1 cellular context compared by ENCODE assay signal in the genomic region with DNA sequence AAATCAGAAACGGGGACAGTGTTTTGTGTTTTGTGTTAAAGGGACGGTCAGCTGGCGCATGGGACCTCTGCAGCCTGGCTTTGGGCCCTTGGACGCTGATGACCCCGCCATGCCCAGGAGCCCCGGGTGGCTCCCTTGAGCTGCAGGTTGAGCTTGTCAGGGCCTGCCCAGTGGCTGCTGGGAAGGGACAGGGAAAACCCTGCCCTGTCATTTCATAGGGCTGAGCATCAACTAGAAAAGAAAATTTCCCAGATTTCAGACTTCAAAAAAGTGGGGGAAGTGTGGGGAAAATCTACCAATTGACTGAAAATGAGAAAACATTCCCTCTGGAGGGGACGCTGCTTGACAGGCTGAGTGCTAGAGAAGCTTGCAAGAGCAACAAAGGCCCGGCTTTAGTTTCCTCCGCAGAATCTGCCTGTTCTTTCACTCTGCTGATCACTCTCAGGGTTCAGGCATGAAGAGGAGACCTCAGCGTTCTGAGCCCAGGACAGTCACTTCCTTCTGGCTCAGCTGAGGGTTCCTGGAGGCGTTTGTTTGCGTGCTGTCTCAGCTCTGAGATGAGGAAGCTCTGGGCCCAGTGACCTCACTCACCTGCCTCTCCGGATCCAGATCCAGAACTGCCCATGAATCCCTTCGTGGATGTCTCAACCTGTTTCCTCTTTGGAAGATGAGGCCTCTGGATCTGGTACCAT.
TF ChIP-seq lines count a peak whose summit lies in the region.

No MANE protein-coding gene starts in this region.

TF ChIP-seq in GM23338, 12 proteins besides CTCF, POLR2A, EP300 and RAD21 (continued from another document):
- TF ChIP-seq, protein P1, sequence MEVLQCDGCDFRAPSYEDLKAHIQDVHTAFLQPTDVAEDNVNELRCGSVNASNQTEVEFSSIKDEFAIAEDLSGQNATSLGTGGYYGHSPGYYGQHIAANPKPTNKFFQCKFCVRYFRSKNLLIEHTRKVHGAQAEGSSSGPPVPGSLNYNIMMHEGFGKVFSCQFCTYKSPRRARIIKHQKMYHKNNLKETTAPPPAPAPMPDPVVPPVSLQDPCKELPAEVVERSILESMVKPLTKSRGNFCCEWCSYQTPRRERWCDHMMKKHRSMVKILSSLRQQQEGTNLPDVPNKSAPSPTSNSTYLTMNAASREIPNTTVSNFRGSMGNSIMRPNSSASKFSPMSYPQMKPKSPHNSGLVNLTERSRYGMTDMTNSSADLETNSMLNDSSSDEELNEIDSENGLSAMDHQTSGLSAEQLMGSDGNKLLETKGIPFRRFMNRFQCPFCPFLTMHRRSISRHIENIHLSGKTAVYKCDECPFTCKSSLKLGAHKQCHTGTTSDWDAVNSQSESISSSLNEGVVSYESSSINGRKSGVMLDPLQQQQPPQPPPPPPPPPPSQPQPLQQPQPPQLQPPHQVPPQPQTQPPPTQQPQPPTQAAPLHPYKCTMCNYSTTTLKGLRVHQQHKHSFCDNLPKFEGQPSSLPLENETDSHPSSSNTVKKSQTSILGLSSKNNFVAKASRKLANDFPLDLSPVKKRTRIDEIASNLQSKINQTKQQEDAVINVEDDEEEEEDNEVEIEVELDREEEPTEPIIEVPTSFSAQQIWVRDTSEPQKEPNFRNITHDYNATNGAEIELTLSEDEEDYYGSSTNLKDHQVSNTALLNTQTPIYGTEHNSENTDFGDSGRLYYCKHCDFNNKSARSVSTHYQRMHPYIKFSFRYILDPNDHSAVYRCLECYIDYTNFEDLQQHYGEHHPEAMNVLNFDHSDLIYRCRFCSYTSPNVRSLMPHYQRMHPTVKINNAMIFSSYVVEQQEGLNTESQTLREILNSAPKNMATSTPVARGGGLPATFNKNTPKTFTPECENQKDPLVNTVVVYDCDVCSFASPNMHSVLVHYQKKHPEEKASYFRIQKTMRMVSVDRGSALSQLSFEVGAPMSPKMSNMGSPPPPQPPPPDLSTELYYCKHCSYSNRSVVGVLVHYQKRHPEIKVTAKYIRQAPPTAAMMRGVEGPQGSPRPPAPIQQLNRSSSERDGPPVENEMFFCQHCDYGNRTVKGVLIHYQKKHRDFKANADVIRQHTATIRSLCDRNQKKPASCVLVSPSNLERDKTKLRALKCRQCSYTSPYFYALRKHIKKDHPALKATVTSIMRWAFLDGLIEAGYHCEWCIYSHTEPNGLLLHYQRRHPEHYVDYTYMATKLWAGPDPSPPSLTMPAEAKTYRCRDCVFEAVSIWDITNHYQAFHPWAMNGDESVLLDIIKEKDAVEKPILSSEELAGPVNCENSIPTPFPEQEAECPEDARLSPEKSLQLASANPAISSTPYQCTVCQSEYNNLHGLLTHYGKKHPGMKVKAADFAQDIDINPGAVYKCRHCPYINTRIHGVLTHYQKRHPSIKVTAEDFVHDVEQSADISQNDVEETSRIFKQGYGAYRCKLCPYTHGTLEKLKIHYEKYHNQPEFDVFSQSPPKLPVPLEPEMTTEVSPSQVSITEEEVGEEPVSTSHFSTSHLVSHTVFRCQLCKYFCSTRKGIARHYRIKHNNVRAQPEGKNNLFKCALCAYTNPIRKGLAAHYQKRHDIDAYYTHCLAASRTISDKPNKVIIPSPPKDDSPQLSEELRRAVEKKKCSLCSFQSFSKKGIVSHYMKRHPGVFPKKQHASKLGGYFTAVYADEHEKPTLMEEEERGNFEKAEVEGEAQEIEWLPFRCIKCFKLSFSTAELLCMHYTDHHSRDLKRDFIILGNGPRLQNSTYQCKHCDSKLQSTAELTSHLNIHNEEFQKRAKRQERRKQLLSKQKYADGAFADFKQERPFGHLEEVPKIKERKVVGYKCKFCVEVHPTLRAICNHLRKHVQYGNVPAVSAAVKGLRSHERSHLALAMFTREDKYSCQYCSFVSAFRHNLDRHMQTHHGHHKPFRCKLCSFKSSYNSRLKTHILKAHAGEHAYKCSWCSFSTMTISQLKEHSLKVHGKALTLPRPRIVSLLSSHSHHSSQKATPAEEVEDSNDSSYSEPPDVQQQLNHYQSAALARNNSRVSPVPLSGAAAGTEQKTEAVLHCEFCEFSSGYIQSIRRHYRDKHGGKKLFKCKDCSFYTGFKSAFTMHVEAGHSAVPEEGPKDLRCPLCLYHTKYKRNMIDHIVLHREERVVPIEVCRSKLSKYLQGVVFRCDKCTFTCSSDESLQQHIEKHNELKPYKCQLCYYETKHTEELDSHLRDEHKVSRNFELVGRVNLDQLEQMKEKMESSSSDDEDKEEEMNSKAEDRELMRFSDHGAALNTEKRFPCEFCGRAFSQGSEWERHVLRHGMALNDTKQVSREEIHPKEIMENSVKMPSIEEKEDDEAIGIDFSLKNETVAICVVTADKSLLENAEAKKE (CRISPR knock-in tag; IDR thresholded peaks at IDR 0.05) = no peak
- TF ChIP-seq EZH2 (IDR thresholded peaks at IDR 0.05; ENCODE audit: low read depth, unreplicated experiment) (no peak), JUNB (IDR thresholded peaks at IDR 0.05; ENCODE audit: unreplicated experiment) (no peak), NANOG (IDR thresholded peaks at IDR 0.05; ENCODE audit: borderline replicate concordance) (no peak)
- TF ChIP-seq, protein P2, sequence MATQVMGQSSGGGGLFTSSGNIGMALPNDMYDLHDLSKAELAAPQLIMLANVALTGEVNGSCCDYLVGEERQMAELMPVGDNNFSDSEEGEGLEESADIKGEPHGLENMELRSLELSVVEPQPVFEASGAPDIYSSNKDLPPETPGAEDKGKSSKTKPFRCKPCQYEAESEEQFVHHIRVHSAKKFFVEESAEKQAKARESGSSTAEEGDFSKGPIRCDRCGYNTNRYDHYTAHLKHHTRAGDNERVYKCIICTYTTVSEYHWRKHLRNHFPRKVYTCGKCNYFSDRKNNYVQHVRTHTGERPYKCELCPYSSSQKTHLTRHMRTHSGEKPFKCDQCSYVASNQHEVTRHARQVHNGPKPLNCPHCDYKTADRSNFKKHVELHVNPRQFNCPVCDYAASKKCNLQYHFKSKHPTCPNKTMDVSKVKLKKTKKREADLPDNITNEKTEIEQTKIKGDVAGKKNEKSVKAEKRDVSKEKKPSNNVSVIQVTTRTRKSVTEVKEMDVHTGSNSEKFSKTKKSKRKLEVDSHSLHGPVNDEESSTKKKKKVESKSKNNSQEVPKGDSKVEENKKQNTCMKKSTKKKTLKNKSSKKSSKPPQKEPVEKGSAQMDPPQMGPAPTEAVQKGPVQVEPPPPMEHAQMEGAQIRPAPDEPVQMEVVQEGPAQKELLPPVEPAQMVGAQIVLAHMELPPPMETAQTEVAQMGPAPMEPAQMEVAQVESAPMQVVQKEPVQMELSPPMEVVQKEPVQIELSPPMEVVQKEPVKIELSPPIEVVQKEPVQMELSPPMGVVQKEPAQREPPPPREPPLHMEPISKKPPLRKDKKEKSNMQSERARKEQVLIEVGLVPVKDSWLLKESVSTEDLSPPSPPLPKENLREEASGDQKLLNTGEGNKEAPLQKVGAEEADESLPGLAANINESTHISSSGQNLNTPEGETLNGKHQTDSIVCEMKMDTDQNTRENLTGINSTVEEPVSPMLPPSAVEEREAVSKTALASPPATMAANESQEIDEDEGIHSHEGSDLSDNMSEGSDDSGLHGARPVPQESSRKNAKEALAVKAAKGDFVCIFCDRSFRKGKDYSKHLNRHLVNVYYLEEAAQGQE (IDR thresholded peaks at IDR 0.05; ENCODE audit: unreplicated experiment) = no peak
